Comparison of ENCODE assay signal across 20 cellular contexts in the genomic region with DNA sequence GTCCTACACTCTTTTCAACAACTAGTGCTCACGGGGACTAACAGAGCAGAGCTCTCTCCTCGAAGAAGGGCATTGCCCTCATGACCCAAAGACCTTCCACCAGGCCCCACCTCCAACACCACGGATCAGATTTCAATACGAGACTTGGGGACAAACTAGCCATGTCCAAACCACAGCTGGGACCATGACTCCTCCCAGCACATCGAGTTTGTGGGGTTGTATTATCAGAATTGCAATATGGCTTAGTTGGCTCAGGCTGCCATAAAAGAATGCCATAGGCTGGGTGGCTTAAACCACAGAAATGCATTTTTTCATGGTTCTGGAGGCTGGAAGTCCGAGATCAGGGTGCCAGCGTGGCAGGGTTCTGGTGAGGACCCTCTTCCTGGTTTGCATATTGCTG.
"Had no signal": no experiment of that assay in that cellular context is flagged by ENCODE, and none has a peak within 500 bp of the region (broad histone marks: within the 10 kb centered on the region; RNA-seq: fewer than 3 reads in every experiment).

No MANE protein-coding gene starts in this region.

- H3K4me3 ChIP-seq: coronary artery, esophagus muscularis mucosa, gastrocnemius medialis, upper lobe of right lung had no signal

- H3K9me3 ChIP-seq: esophagus muscularis mucosa, gastrocnemius medialis, upper lobe of right lung had no signal

- H3K36me3 ChIP-seq: esophagus muscularis mucosa, gastrocnemius medialis, upper lobe of right lung, WERI-Rb-1 had no signal

- H3K4me1 ChIP-seq: esophagus muscularis mucosa, gastrocnemius medialis, upper lobe of right lung had no signal

- FAIRE-seq: bronchial epithelial cell, islet of Langerhans, TTC549 had no signal

- DNase-seq: activated CD4-positive, alpha-beta T cell treated with anti-CD3 and anti-CD28 coated beads, Interleukin-2, amount 50 U/mL, for 4 hours; activated CD8-positive, alpha-beta memory T cell treated with anti-CD3 and anti-CD28 coated beads for 24 hours; activated CD8-positive, alpha-beta memory T cell treated with anti-CD3 and anti-CD28 coated beads, Interleukin-2, amount 50 U/mL, for 4 hours; activated naive CD4-positive, alpha-beta T cell treated with Interleukin-2 at 50 U/mL for 16 hours; activated naive CD8-positive, alpha-beta T cell treated with anti-CD3 and anti-CD28 coated beads for 36 hours; activated T-cell treated with anti-CD3 and anti-CD28 coated beads, Interleukin-2, amount 50 U/mL, for 24 hours; gastrocnemius medialis; head of caudate nucleus; left cardiac atrium; occipital lobe; stimulated activated CD4-positive, alpha-beta T cell treated with anti-CD3 and anti-CD28 coated beads, Interleukin-4, amount 100 ng/mL, for 24 hours; stimulated activated naive CD4-positive, alpha-beta T cell treated with Interleukin-2 at 50 U/mL for 16 hours; T-helper 1 cell; WERI-Rb-1 had no signal

- H3K27me3 ChIP-seq: gastrocnemius medialis, upper lobe of right lung had no signal

- H3K27ac ChIP-seq: coronary artery, esophagus muscularis mucosa, gastrocnemius medialis, upper lobe of right lung, WERI-Rb-1 had no signal
